In genomic region chr2:229612395-229612971, GRCh38 we compare ENCODE assay signal across 13 cellular contexts.
"Had no signal": no experiment of that assay in that cellular context is flagged by ENCODE, and none has a peak within 500 bp of the region (broad histone marks: within the 10 kb centered on the region; RNA-seq: fewer than 3 reads in every experiment).

No MANE protein-coding gene starts in this region.

- DNase-seq: activated CD4-positive, alpha-beta T cell treated with anti-CD3 and anti-CD28 coated beads, Interleukin-2, amount 50 U/mL, for 48 hours; activated naive CD4-positive, alpha-beta T cell treated with anti-CD3 and anti-CD28 coated beads for 36 hours; activated naive CD8-positive, alpha-beta T cell treated with anti-CD3 and anti-CD28 coated beads, Interleukin-2, amount 50 U/mL, for 24 hours; kidney glomerular epithelial cell; sigmoid colon; SK-N-SH; stimulated activated CD4-positive, alpha-beta T cell treated with anti-CD3 and anti-CD28 coated beads, Interleukin-1b, Interleukin-23, amount 100 ng/mL, for 48 hours; T-helper 1 cell; T1000; transverse colon had no signal

- H3K4me3 ChIP-seq: ascending aorta, sigmoid colon, transverse colon had no signal

- H3K4me1 ChIP-seq: ascending aorta, sigmoid colon, transverse colon had no signal

- ATAC-seq: activated naive CD8-positive, alpha-beta T cell treated with anti-CD3 and anti-CD28 coated beads, Interleukin-2, amount 50 U/mL, for 24 hours; activated T-helper 17 cell treated with anti-CD3 and anti-CD28 coated beads, Interleukin-2, amount 50 U/mL, for 72 hours; esophagus mucosa had no signal

- H3K27ac ChIP-seq: ascending aorta, sigmoid colon, transverse colon had no signal

- H3K9me3 ChIP-seq: ascending aorta, sigmoid colon, SK-N-SH, transverse colon had no signal

- H3K27me3 ChIP-seq: ascending aorta, sigmoid colon, transverse colon had no signal

- H3K36me3 ChIP-seq: ascending aorta, sigmoid colon, transverse colon had no signal
